Comparison of ENCODE assay signal across 1 cellular context in genomic region chr17:42182927-42183734, GRCh38.
TF ChIP-seq lines count a peak whose summit lies in the region.

No MANE protein-coding gene starts in this region.

TF ChIP-seq in K562, 482 proteins besides CTCF, POLR2A, EP300 and RAD21 (continued from another document and continues in another):
- TF ChIP-seq LARP7 (IDR thresholded peaks at IDR 0.05) = peak; percentile 85; the same call in 1 of the 2 replicates
- TF ChIP-seq NFATC3 (IDR thresholded peaks at IDR 0.05) = no peak
- TF ChIP-seq BRF2 (IDR thresholded peaks at IDR 0.05; ENCODE audit: borderline replicate concordance, insufficient read depth, insufficient read length) = no peak
- TF ChIP-seq RFX7 (CRISPR knock-in tag; IDR thresholded peaks at IDR 0.05) = no peak
- TF ChIP-seq ELK3 (CRISPR knock-in tag; IDR thresholded peaks at IDR 0.05) = no peak
- TF ChIP-seq DPF2 (IDR thresholded peaks at IDR 0.05) = peak; percentile 95
- TF ChIP-seq E2F6 (IDR thresholded peaks at IDR 0.05; ENCODE audit: borderline replicate concordance in 1 of 2, extremely low read depth in 1 of 2, insufficient read depth in 1 of 2, insufficient read length in 1 of 2, low read depth in 1 of 2, low read length in 1 of 2, poor library complexity in 1 of 2, severe bottlenecking in 1 of 2) = no peak
- TF ChIP-seq KDM1A (IDR thresholded peaks at IDR 0.05) = peak; percentile 49 to 78
- TF ChIP-seq ZNF586 (CRISPR knock-in tag; conservative IDR thresholded peaks at IDR 0.05) = no peak
- 0 out of 2 replicates have a peak, but pooled peaks have one; percentile 31 for TF ChIP-seq MAFG (tag; conservative IDR thresholded peaks at IDR 0.05)
- peak; percentile 46; the same call in 1 of the 2 replicates for TF ChIP-seq ATF7 (IDR thresholded peaks at IDR 0.05)
- peak; percentile 95 for TF ChIP-seq BCOR (IDR thresholded peaks at IDR 0.05)
- TF ChIP-seq ZBTB2 (IDR thresholded peaks at IDR 0.05) = peak; percentile 80
- TF ChIP-seq ZNF146 (CRISPR knock-in tag; IDR thresholded peaks at IDR 0.05; ENCODE audit: unreplicated experiment) = no peak
- TF ChIP-seq NCOA1 (IDR thresholded peaks at IDR 0.05; ENCODE audit: low read depth) = peak; percentile 35; the same call in 1 of the 2 replicates
- peak; percentile 56 for TF ChIP-seq ZBTB40 (IDR thresholded peaks at IDR 0.05)
- no peak for TF ChIP-seq ZBTB40 (CRISPR knock-in tag; IDR thresholded peaks at IDR 0.05)
- no peak for TF ChIP-seq SMAD2 (IDR thresholded peaks at IDR 0.05; ENCODE audit: low read depth, low read length)
- peak; percentile 81; the same call in 1 of the 2 replicates for TF ChIP-seq HLTF (IDR thresholded peaks at IDR 0.05)
- no peak; the same call in 1 of the 2 replicates for TF ChIP-seq TAL1 (IDR thresholded peaks at IDR 0.05)
- no peak for TF ChIP-seq TAF7 (tag; IDR thresholded peaks at IDR 0.05)
- TF ChIP-seq MTA2 (IDR thresholded peaks at IDR 0.05; ENCODE audit: low read depth) = no peak
- no peak for TF ChIP-seq ZNF766 (CRISPR knock-in tag; conservative IDR thresholded peaks at IDR 0.05)
- no peak for TF ChIP-seq KDM5B (IDR thresholded peaks at IDR 0.05; ENCODE audit: insufficient replicate concordance, low read depth, low read length)
- no peak for TF ChIP-seq NR3C1 (CRISPR knock-in tag; IDR thresholded peaks at IDR 0.05)
- TF ChIP-seq SETDB1 (IDR thresholded peaks at IDR 0.05; ENCODE audit: low read length) = no peak
- no peak for TF ChIP-seq PYGO2 (tag; IDR thresholded peaks at IDR 0.05)
- TF ChIP-seq THRB (CRISPR knock-in tag; conservative IDR thresholded peaks at IDR 0.05) = 0 out of 2 replicates have a peak, but pooled peaks have one; percentile 39
- TF ChIP-seq JUND (IDR thresholded peaks at IDR 0.05; ENCODE audit: borderline replicate concordance, low read depth, low read length) = peak; percentile 93
- peak; percentile 94; the same call in 2 of the 3 replicates for TF ChIP-seq JUND (tag; IDR thresholded peaks at IDR 0.05; ENCODE audit: borderline replicate concordance, low read depth, low read length)
- TF ChIP-seq EHMT2 (IDR thresholded peaks at IDR 0.05) = peak; percentile 83
- TF ChIP-seq CLOCK (CRISPR knock-in tag; IDR thresholded peaks at IDR 0.05; ENCODE audit: borderline replicate concordance) = no peak
- TF ChIP-seq ZNF699 (CRISPR knock-in tag; IDR thresholded peaks at IDR 0.05; ENCODE audit: insufficient replicate concordance) = no peak
- TF ChIP-seq KHSRP (IDR thresholded peaks at IDR 0.05) = no peak
- TF ChIP-seq GTF2A2 (tag; IDR thresholded peaks at IDR 0.05) = no peak
- TF ChIP-seq LEF1 (IDR thresholded peaks at IDR 0.05) = no peak
- no peak for TF ChIP-seq RBBP5 (IDR thresholded peaks at IDR 0.05; ENCODE audit: borderline replicate concordance, insufficient read depth, low read length, poor library complexity, severe bottlenecking)
- TF ChIP-seq HDAC1 (IDR thresholded peaks at IDR 0.05) = peak in 1 of 2 experiments; percentile 74; a peak in 2 of 4 replicates
- no peak for TF ChIP-seq PREB (CRISPR knock-in tag; IDR thresholded peaks at IDR 0.05)
- no peak for TF ChIP-seq TFAP4 (CRISPR knock-in tag; IDR thresholded peaks at IDR 0.05; ENCODE audit: borderline replicate concordance)
- TF ChIP-seq HINFP (tag; conservative IDR thresholded peaks at IDR 0.05; ENCODE audit: low read depth) = no peak
- TF ChIP-seq HDAC3 (IDR thresholded peaks at IDR 0.05; ENCODE audit: borderline replicate concordance, partially characterized antibody) = no peak
